ENCODE assay signal across 1 cellular context in genomic region chr7:100469227-100470044, GRCh38.
TF ChIP-seq lines count a peak whose summit lies in the region.

No MANE protein-coding gene starts in this region.

TF ChIP-seq in IMR-90, 13 proteins besides CTCF, POLR2A, EP300 and RAD21:
- no peak for TF ChIP-seq MAFK (IDR thresholded peaks at IDR 0.05; ENCODE audit: low read depth, low read length)
- TF ChIP-seq MAZ (IDR thresholded peaks at IDR 0.05; ENCODE audit: borderline replicate concordance, low read depth, low read length): peak; percentile 45; the same call in 1 of the 2 replicates
- TF ChIP-seq SMC3 (IDR thresholded peaks at IDR 0.05; ENCODE audit: low read depth, low read length): peak; percentile 92
- no peak for TF ChIP-seq USF2 (IDR thresholded peaks at IDR 0.05; ENCODE audit: low read depth, low read length)
- no peak for TF ChIP-seq BHLHE40 (IDR thresholded peaks at IDR 0.05; ENCODE audit: low read depth, low read length)
